Comparison of ENCODE assay signal across 9 cellular contexts in the genomic region with DNA sequence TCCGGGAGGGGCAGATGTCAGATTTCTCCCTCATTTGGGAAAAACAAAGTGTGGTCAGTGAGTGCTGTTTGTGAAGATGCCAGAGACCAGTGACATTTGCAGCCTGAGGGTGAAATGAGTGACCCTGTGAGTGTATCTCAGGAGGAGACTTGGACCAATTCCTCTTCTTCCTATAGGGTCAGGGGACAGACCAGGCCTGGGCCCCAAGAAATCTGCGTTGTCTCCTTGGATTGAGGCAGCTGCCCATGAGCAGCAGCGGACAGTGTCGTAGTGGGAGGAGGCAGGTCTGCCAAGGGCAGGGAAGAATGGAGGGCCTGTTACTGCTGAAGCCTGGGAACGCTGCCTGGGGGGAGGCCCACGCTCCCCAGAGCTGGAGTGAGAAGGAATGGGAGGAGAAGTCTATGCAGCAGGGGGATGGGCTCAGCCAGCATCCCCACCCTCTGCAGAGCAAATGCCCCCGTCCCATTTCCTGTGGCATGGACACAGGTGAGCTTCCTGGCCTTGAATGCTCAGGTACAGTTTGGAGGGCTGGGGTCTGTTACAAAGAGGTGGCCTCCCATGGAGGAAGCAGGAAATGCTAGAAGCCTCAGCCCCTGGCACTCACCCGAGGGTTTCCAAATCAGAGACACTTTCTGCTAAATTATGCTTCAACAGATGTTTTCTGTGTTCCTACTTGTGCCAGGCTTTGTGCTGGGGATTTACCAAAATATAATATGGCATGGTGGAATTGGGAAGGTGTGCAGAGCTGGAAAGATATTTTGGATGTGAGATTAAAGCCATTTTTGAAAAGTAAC. TPM values are rescaled to one million over a fixed set of nuclear protein-coding genes. Genes with fewer than 3 reads are reported as not detected.
DNase-seq lines count a peak whose midpoint lies in the region; ATAC-seq and TF ChIP-seq lines count a peak whose summit lies in the region.
"Had no signal": no experiment of that assay in that cellular context is flagged by ENCODE, and none has a peak within 500 bp of the region (broad histone marks: within the 10 kb centered on the region; RNA-seq: fewer than 3 reads in every experiment).

No MANE protein-coding gene starts in this region.

- peaks cover 21% of the 10 kb centered on the region for H3K27me3 Mint-ChIP-seq in stimulated activated memory B cell treated with anti-CD40 and anti-IgM and Interleukin-4, amounts not matched to agents 10 μg/mL and 1 μg/mL and 100 μg/mL, for 72 hours
- no peaks in the 10 kb centered on the region for H3K27me3 Mint-ChIP-seq in activated T-cell treated with anti-CD3 and anti-CD28 coated beads, Interleukin-2, amount 50 U/mL, for 24 hours

- H3K36me3 Mint-ChIP-seq in stimulated activated memory B cell treated with anti-CD40 and anti-IgM and Interleukin-4, amounts not matched to agents 10 μg/mL and 1 μg/mL and 100 μg/mL, for 72 hours, result no peaks in the 10 kb centered on the region
- H3K36me3 Mint-ChIP-seq in activated T-cell treated with anti-CD3 and anti-CD28 coated beads, Interleukin-2, amount 50 U/mL, for 24 hours (ENCODE audit: low read depth), result no peaks in the 10 kb centered on the region

- H3K4me1 Mint-ChIP-seq in stimulated activated memory B cell treated with anti-CD40 and anti-IgM and Interleukin-4, amounts not matched to agents 10 μg/mL and 1 μg/mL and 100 μg/mL, for 72 hours, result no peaks in the 10 kb centered on the region
- no peaks in the 10 kb centered on the region for H3K4me1 Mint-ChIP-seq in activated T-cell treated with anti-CD3 and anti-CD28 coated beads, Interleukin-2, amount 50 U/mL, for 24 hours (ENCODE audit: low read depth)

- peaks cover 4% of the 10 kb centered on the region for H3K4me1 ChIP-seq in mucosa of descending colon (ENCODE audit: low read depth)

- intact Hi-C loops in mucosa of descending colon (cut with DNase I, micrococcal nuclease), result no loop called here

- H3K9me3 ChIP-seq in mucosa of descending colon, result no peaks in the 10 kb centered on the region

- H3K36me3 ChIP-seq in mucosa of descending colon (ENCODE audit: low read depth), result no peaks in the 10 kb centered on the region

- H3K4me3 ChIP-seq in mucosa of descending colon, result no peak overlapping the region

- peak; percentile 38 for DNase-seq in LHCN-M2 (ENCODE audit: low read depth)
- peak; percentile 21 for DNase-seq in fibroblast of gingiva (ENCODE audit: low read depth)
- no peak for DNase-seq in mucosa of descending colon
- DNase-seq in T1000 (lab: John Stamatoyannopoulos, UW), result no peak
- DNase-seq in activated CD8-positive, alpha-beta memory T cell treated with anti-CD3 and anti-CD28 coated beads, Interleukin-2, amount 50 U/mL, for 4 hours, result no peak
- DNase-seq in activated T-cell treated with anti-CD3 and anti-CD28 coated beads, Interleukin-2, amount 50 U/mL, for 24 hours, result no peak

- H3K4me3 Mint-ChIP-seq in stimulated activated memory B cell treated with anti-CD40 and anti-IgM and Interleukin-4, amounts not matched to agents 10 μg/mL and 1 μg/mL and 100 μg/mL, for 72 hours, result no peak overlapping the region
- H3K4me3 Mint-ChIP-seq in activated T-cell treated with anti-CD3 and anti-CD28 coated beads, Interleukin-2, amount 50 U/mL, for 24 hours, result no peak overlapping the region

- TF ChIP-seq CTCF in mucosa of descending colon (IDR thresholded peaks at IDR 0.05), result no peak

- H3K9me3 Mint-ChIP-seq in stimulated activated memory B cell treated with anti-CD40 and anti-IgM and Interleukin-4, amounts not matched to agents 10 μg/mL and 1 μg/mL and 100 μg/mL, for 72 hours, result no peaks in the 10 kb centered on the region
- H3K9me3 Mint-ChIP-seq in activated T-cell treated with anti-CD3 and anti-CD28 coated beads, Interleukin-2, amount 50 U/mL, for 24 hours, result no peaks in the 10 kb centered on the region

- H3K27ac Mint-ChIP-seq in stimulated activated memory B cell treated with anti-CD40 and anti-IgM and Interleukin-4, amounts not matched to agents 10 μg/mL and 1 μg/mL and 100 μg/mL, for 72 hours, result no peak overlapping the region
- no peak overlapping the region for H3K27ac Mint-ChIP-seq in activated T-cell treated with anti-CD3 and anti-CD28 coated beads, Interleukin-2, amount 50 U/mL, for 24 hours

- ATAC-seq in mucosa of descending colon (peak; percentile 17), HG03025 (IDR thresholded peaks at IDR 0.05; ENCODE audit: low FRiP score, unreplicated experiment) (no peak)
- ATAC-seq in stimulated activated memory B cell treated with anti-CD40 and anti-IgM and Interleukin-4, amounts not matched to agents 10 μg/mL and 1 μg/mL and 100 μg/mL, for 72 hours, result peak; percentile 31

RNA-seq across cellular contexts. Expression of gene DAAM2, which starts 29.8 kb away (rescaled TPM):
- total RNA-seq in LHCN-M2 (2014; rRNA removed) (58.7 and 109 TPM in 2 replicates), mucosa of descending colon (10 to 100 TPM in 1 of 3 donors, 1 to 10 TPM in 2; 6.1 to 27.8 (median 9.1) TPM)
- 42.9 TPM for polyA plus RNA-seq in LHCN-M2 (2012)
- total RNA-seq: T-helper 1 cell treated with Interleukin-12 subunit alpha and Interleukin-12 subunit beta and Interleukin-4 antibody, amounts not matched to agents 30 ng/mL and 1 ng/mL, for 36 hours had no signal

Comparison
In these comparisons a context has a peak if more than half of its experiments do, and no peak if none do; other contexts are left out.
1. DNase-seq: peak in LHCN-M2 (single experiment) and fibroblast of gingiva (single experiment); none in mucosa of descending colon (0 of 3), T1000 (single experiment), activated CD8-positive, alpha-beta memory T cell treated with anti-CD3 and anti-CD28 coated beads, Interleukin-2, amount 50 U/mL, for 4 hours (single experiment) and activated T-cell treated with anti-CD3 and anti-CD28 coated beads, Interleukin-2, amount 50 U/mL, for 24 hours (single experiment).